1 cellular context compared by ENCODE assay signal in genomic region chr17:68034452-68034776, GRCh38.
TF ChIP-seq lines count a peak whose summit lies in the region.

No MANE protein-coding gene starts in this region.

TF ChIP-seq in GM23338, 12 proteins besides CTCF, POLR2A, EP300 and RAD21 (continued from another document):
- no peak for TF ChIP-seq REST (IDR thresholded peaks at IDR 0.05; ENCODE audit: unreplicated experiment)
- no peak for TF ChIP-seq ZNF462 (CRISPR knock-in tag; IDR thresholded peaks at IDR 0.05)
- TF ChIP-seq STAT1 (IDR thresholded peaks at IDR 0.05; ENCODE audit: unreplicated experiment): no peak
- TF ChIP-seq EZH2 (IDR thresholded peaks at IDR 0.05; ENCODE audit: low read depth, unreplicated experiment): no peak
- no peak for TF ChIP-seq ZNF114 (CRISPR knock-in tag; IDR thresholded peaks at IDR 0.05)
- TF ChIP-seq NANOG (IDR thresholded peaks at IDR 0.05; ENCODE audit: borderline replicate concordance): no peak
- no peak for TF ChIP-seq CREB1 (CRISPR knock-in tag; IDR thresholded peaks at IDR 0.05; ENCODE audit: low read depth)
- no peak for TF ChIP-seq ZNF331 (CRISPR knock-in tag; IDR thresholded peaks at IDR 0.05; ENCODE audit: low read depth)
- no peak for TF ChIP-seq ETS1 (IDR thresholded peaks at IDR 0.05)
- no peak for TF ChIP-seq EZH2phosphoT487 (IDR thresholded peaks at IDR 0.05; ENCODE audit: unreplicated experiment)
- no peak for TF ChIP-seq JUNB (IDR thresholded peaks at IDR 0.05; ENCODE audit: unreplicated experiment)
TF ChIP-seq in GM23338: peak in this region for 0.
